In the genomic region with DNA sequence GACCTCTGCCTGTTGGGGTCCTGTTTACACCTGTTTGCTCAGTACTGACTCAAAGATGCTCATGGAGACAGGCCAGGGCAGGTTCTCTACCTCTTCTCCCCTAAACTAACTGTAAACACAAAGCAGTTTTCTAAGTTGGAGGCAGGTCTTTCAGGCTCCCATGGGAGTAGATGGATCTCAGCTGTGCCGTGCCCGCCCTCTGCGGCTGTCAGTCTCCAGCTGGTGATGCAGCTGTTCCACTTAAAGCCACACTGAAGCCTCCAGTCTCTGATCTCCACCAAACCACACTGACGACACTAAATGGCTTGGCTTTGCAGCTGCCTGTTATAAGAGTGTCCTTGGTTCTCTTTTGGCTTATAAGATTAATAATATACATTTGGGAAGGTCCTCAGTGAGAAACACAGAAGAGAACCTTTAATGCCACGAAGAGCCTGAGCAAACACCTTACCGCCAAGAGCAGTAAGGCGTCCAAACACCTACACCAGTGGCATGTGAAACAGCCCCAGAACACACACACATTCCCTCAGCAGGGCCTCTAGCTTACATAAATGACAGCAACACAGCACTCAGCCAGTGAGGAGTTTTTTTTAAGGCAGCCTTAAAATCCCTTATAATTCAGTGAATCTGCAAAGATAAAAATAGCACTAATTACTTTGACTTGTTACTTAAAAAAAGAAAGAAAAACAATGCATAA, we compare ENCODE assay signal across 8 cellular contexts.
DNase-seq lines count a peak whose midpoint lies in the region; ATAC-seq and TF ChIP-seq lines count a peak whose summit lies in the region.

No MANE protein-coding gene starts in this region.

- no peak overlapping the region for H2AFZ ChIP-seq in osteoblast (ENCODE audit: low read length)

- H3K4me1 ChIP-seq in right atrium auricular region (peaks cover 0 to 8% of the 10 kb centered on the region in 2 donors), osteoblast (ENCODE audit: insufficient read depth, low read length) (no peaks in the 10 kb centered on the region)

- H3K4me1 Mint-ChIP-seq in memory B cell, result peaks cover 55% of the 10 kb centered on the region

- peak overlapping the region; percentile 79 for H3K27ac Mint-ChIP-seq in memory B cell

- no peaks in the 10 kb centered on the region for H3K9me3 Mint-ChIP-seq in memory B cell

- no peak for DNase-seq in Right ventricle myocardium superior
- DNase-seq in right atrium auricular region (ENCODE audit: low spot score), result no peak
- DNase-seq in NCI-H2107 treated with DMSO at 0.1 percent for 48 hours (lab: John Stamatoyannopoulos, UW; ENCODE audit: unreplicated experiment), result peak; percentile 90
- peak; percentile 58 to 66 for DNase-seq in memory B cell (ENCODE audit: low spot score in 2 of 2)
- DNase-seq in osteoblast (ENCODE audit: insufficient read length, low spot score, missing footprints), result no peak
- no peak for DNase-seq in MV-4-11 (lab: John Stamatoyannopoulos, UW)
- DNase-seq in SK-N-DZ (ENCODE audit: low spot score), result no peak

- H3K27me3 Mint-ChIP-seq in memory B cell, result no peaks in the 10 kb centered on the region

- H3K4me3 Mint-ChIP-seq in memory B cell, result peak overlapping the region; percentile 18

- H3K36me3 ChIP-seq in right atrium auricular region, result no peaks in the 10 kb centered on the region
- no peaks in the 10 kb centered on the region for H3K36me3 ChIP-seq in osteoblast (ENCODE audit: insufficient read depth, low read length)

- H3K79me2 ChIP-seq in osteoblast (ENCODE audit: insufficient read depth, low read length), result no peaks in the 10 kb centered on the region

- H4K20me1 ChIP-seq in osteoblast (ENCODE audit: insufficient read depth, low read length), result no peaks in the 10 kb centered on the region

- peaks cover 4% of the 10 kb centered on the region for H3K36me3 Mint-ChIP-seq in memory B cell

- H3K4me3 ChIP-seq in right atrium auricular region (no peak overlapping the region), osteoblast (ENCODE audit: insufficient read depth, low read length) (no peak overlapping the region)

- intact Hi-C loops in Right ventricle myocardium superior (cut with DNase I), result no loop called here

- TF ChIP-seq CTCF in right atrium auricular region (IDR thresholded peaks at IDR 0.05), result no peak
- no peak for TF ChIP-seq CTCF in osteoblast (IDR thresholded peaks at IDR 0.05; ENCODE audit: extremely low read depth, low read depth, low read length)

- ATAC-seq in Right ventricle myocardium superior (ENCODE audit: poor library complexity), result peak; percentile 45
- ATAC-seq in HG02840 (IDR thresholded peaks at IDR 0.05; ENCODE audit: low FRiP score, unreplicated experiment), result peak; percentile 60
- ATAC-seq in memory B cell (ENCODE audit: low read depth), result peak; percentile 89

- H3K27ac ChIP-seq in right atrium auricular region (no peak overlapping the region), osteoblast (ENCODE audit: low read depth, low read length) (no peak overlapping the region)

- no peaks in the 10 kb centered on the region for H3K27me3 ChIP-seq in right atrium auricular region
- no peaks in the 10 kb centered on the region for H3K27me3 ChIP-seq in osteoblast (ENCODE audit: insufficient read depth, low read length)

- no peaks in the 10 kb centered on the region for H3K9me3 ChIP-seq in right atrium auricular region
- H3K9me3 ChIP-seq in osteoblast (ENCODE audit: low read depth, low read length), result no peaks in the 10 kb centered on the region

- H3K4me2 ChIP-seq in osteoblast (ENCODE audit: insufficient read depth, low read length), result no peak overlapping the region

Comparison
In these comparisons a context has a peak if more than half of its experiments do, and no peak if none do; other contexts are left out.
1. DNase-seq: peak in NCI-H2107 treated with DMSO at 0.1 percent for 48 hours (single experiment) and memory B cell (2 of 2); none in Right ventricle myocardium superior (single experiment), right atrium auricular region (single experiment), osteoblast (single experiment), MV-4-11 (single experiment) and SK-N-DZ (single experiment).
2. Peak in every context shown above with its lines, with median percentiles within 50 percentile points of each other: ATAC-seq.